In the genomic region with DNA sequence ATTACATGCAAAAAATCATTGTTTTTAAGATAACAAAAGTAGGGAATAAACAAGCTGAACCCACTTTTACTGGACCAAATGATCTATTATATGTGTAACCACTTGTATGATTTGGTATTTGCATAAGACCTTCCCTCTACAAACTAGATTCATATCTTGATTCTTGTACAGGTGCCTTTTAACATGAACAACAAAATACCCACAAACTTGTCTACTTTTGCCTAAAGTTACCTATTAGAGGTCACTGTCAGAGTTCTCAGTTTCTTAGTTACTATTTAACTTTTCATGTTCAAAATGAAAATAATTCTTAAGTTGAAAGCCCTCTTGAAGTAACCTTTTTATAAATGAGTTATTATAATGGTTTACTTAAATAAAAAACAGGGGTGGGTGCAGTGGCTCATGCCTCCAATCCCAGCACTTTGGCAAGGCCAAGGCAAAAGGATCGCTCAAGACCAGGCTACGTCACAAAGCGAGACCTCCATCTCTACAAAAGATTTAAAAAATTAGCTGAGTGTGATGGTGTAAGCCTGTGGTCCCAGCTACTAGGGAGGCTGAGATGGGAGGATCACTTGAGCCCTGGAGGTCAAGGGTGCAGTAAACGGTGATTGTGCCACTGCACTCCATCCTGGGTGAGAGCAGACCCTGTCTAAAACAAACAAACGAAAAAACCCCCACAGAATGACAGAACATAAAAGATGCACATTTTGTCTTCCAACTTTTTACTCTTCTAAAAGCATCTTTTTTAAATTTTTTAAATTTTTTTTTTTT, we compare ENCODE assay signal across 15 cellular contexts. TPM values are rescaled to one million over a fixed set of nuclear protein-coding genes. Genes with fewer than 3 reads are reported as not detected.
"Had no signal": no experiment of that assay in that cellular context is flagged by ENCODE, and none has a peak within 500 bp of the region (broad histone marks: within the 10 kb centered on the region; RNA-seq: fewer than 3 reads in every experiment).

No MANE protein-coding gene starts in this region.

- ATAC-seq: activated CD8-positive, alpha-beta T cell treated with anti-CD3 and anti-CD28 coated beads for 36 hours; activated T-cell treated with anti-CD3 and anti-CD28 coated beads, Interleukin-2, amount 50 U/mL, for 72 hours; left cardiac atrium had no signal

- H3K9me3 ChIP-seq: stomach had no signal

- H3K9me3 Mint-ChIP-seq: activated CD8-positive, alpha-beta T cell treated with anti-CD3 and anti-CD28 coated beads for 36 hours; activated naive CD8-positive, alpha-beta T cell treated with anti-CD3 and anti-CD28 coated beads, Interleukin-2, amount 10 ng/mL, durations not matched to agents 7 days and 5 days; activated T-cell treated with anti-CD3 and anti-CD28 coated beads, Interleukin-2, amount 50 U/mL, for 72 hours; naive B cell had no signal

- H3K4me3 ChIP-seq: lung, stomach had no signal

- H3K4me1 ChIP-seq: parathyroid adenoma, stomach had no signal

- H3K4me3 Mint-ChIP-seq: activated CD8-positive, alpha-beta T cell treated with anti-CD3 and anti-CD28 coated beads for 36 hours; activated naive CD8-positive, alpha-beta T cell treated with anti-CD3 and anti-CD28 coated beads, Interleukin-2, amount 10 ng/mL, durations not matched to agents 7 days and 5 days; activated T-cell treated with anti-CD3 and anti-CD28 coated beads, Interleukin-2, amount 50 U/mL, for 72 hours; naive B cell had no signal

- H3K27ac ChIP-seq: parathyroid adenoma, stomach, WERI-Rb-1 had no signal

- H3K27me3 Mint-ChIP-seq: activated CD8-positive, alpha-beta T cell treated with anti-CD3 and anti-CD28 coated beads for 36 hours; activated naive CD8-positive, alpha-beta T cell treated with anti-CD3 and anti-CD28 coated beads, Interleukin-2, amount 10 ng/mL, durations not matched to agents 7 days and 5 days; naive B cell had no signal

- H3K27ac Mint-ChIP-seq: activated CD8-positive, alpha-beta T cell treated with anti-CD3 and anti-CD28 coated beads for 36 hours; activated naive CD8-positive, alpha-beta T cell treated with anti-CD3 and anti-CD28 coated beads, Interleukin-2, amount 10 ng/mL, durations not matched to agents 7 days and 5 days; activated T-cell treated with anti-CD3 and anti-CD28 coated beads, Interleukin-2, amount 50 U/mL, for 72 hours; naive B cell had no signal

- H3K27me3 ChIP-seq: stomach had no signal

- DNase-seq: activated CD4-positive, alpha-beta T cell treated with anti-CD3 and anti-CD28 coated beads for 4 hours; activated CD8-positive, alpha-beta memory T cell treated with anti-CD3 and anti-CD28 coated beads, Interleukin-2, amount 50 U/mL, for 4 hours; activated CD8-positive, alpha-beta T cell treated with anti-CD3 and anti-CD28 coated beads for 36 hours; activated gamma-delta T cell treated with Interleukin-2 at 50 U/mL for 16 hours; activated naive CD8-positive, alpha-beta T cell treated with anti-CD3 and anti-CD28 coated beads, Interleukin-2, amount 10 ng/mL, durations not matched to agents 7 days and 5 days; activated T-cell treated with anti-CD3 and anti-CD28 coated beads, Interleukin-2, amount 50 U/mL, for 72 hours; anterior cingulate cortex; left cardiac atrium; naive B cell; stimulated activated CD4-positive, alpha-beta T cell treated with anti-CD3 and anti-CD28 coated beads, Interleukin-4, amount 100 ng/mL, for 4 hours; stomach; WERI-Rb-1 had no signal

RNA-seq across cellular contexts. Expression of a gene that starts 19.5 kb away (rescaled TPM):
- total RNA-seq: activated CD8-positive, alpha-beta T cell treated with anti-CD3 and anti-CD28 coated beads for 36 hours; glomerular endothelial cell had no signal
